ENCODE assay signal across 8 cellular contexts in the genomic region with DNA sequence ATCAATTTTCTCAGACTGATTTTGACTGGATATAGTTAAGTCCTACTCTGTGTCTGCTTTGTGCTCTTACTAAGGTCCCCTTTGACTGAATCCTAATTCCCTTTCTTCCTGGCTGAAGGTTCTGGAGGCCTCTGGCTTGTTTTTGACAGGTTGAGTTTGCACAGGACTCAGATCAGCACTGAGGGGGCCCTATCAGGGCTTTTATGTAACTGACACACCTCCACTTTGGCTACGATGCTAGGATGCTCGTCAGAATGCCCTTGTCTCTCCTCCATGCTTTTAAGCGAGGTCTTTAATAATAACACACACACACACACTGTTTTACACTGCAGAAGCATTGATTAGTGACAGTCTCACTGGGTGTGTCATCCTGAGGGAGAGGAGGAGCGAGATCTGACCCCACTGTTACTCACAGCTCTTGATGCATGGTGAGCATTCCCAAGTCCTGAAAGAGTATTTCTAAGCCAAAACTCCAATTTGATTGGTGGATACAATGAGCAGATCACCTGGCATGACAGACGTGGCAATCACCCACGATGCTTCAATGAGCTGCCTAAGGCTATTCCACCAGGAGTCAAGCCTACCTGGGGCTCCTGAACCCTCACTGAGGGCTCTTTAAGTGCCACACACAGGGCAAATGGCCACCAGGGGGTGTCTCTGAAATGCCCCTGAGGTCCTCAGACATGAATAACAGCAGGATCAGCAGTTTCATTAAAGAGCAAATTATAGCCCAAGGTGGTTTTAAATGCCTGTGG.
DNase-seq lines count a peak whose midpoint lies in the region; ATAC-seq lines count a peak whose summit lies in the region.

No MANE protein-coding gene starts in this region.

- H2AK5ac ChIP-seq in mesendoderm (ENCODE audit: low read length): no peak overlapping the region

- H3K4ac ChIP-seq in mesendoderm (ENCODE audit: low read depth, low read length): no peak overlapping the region

- peaks cover 3% of the 10 kb centered on the region in 2 donors for H3K9me3 Mint-ChIP-seq in activated T-cell treated with anti-CD3 and anti-CD28 coated beads, Interleukin-2, amount 50 U/mL, for 72 hours

- H2BK5ac ChIP-seq in mesendoderm (ENCODE audit: low read length): no peak overlapping the region

- H4K8ac ChIP-seq in mesendoderm (ENCODE audit: low read depth, low read length): no peak overlapping the region

- H3K27me3 ChIP-seq in mesendoderm (ENCODE audit: insufficient read depth, low read length, poor library complexity): no peaks in the 10 kb centered on the region

- H2BK15ac ChIP-seq in mesendoderm (replicated peaks; ENCODE audit: low read depth): no peak overlapping the region

- H3K79me2 ChIP-seq in mesendoderm (ENCODE audit: control insufficient read depth, insufficient read depth, low read length): no peaks in the 10 kb centered on the region

- no peak overlapping the region for H3K23ac ChIP-seq in mesendoderm (ENCODE audit: low read length)

- no peak overlapping the region for H3K18ac ChIP-seq in mesendoderm (ENCODE audit: low read length)

- H3K4me3 ChIP-seq in mesendoderm (ENCODE audit: low read length): no peak overlapping the region

- H3K4me2 ChIP-seq in mesendoderm (ENCODE audit: low read length): no peak overlapping the region

- no peaks in the 10 kb centered on the region for H3K79me1 ChIP-seq in mesendoderm (ENCODE audit: low read length)

- no peak overlapping the region for H2BK120ac ChIP-seq in mesendoderm (ENCODE audit: low read depth, low read length)

- no peak overlapping the region for H3K56ac ChIP-seq in mesendoderm (ENCODE audit: low read length)

- H3K27ac ChIP-seq in mesendoderm (ENCODE audit: low read depth, low read length): no peak overlapping the region

- H4K5ac ChIP-seq in mesendoderm (ENCODE audit: low read length): no peak overlapping the region

- H3K9ac ChIP-seq in mesendoderm (ENCODE audit: low read length): no peak overlapping the region

- H3K4me1 Mint-ChIP-seq in activated T-cell treated with anti-CD3 and anti-CD28 coated beads, Interleukin-2, amount 50 U/mL, for 72 hours (ENCODE audit: low read depth): peaks cover 23% of the 10 kb centered on the region

- no peaks in the 10 kb centered on the region for H3K36me3 ChIP-seq in mesendoderm (ENCODE audit: control insufficient read depth, insufficient read depth, low read length)

- no peak overlapping the region for H3K4me3 Mint-ChIP-seq in activated T-cell treated with anti-CD3 and anti-CD28 coated beads, Interleukin-2, amount 50 U/mL, for 72 hours

- no peak overlapping the region for H3K27ac Mint-ChIP-seq in activated T-cell treated with anti-CD3 and anti-CD28 coated beads, Interleukin-2, amount 50 U/mL, for 72 hours

- H3K36me3 Mint-ChIP-seq in activated T-cell treated with anti-CD3 and anti-CD28 coated beads, Interleukin-2, amount 50 U/mL, for 72 hours (ENCODE audit: insufficient read depth in 2 of 2): peaks cover 2 to 3% of the 10 kb centered on the region in 2 donors

- H3K27me3 Mint-ChIP-seq in activated T-cell treated with anti-CD3 and anti-CD28 coated beads, Interleukin-2, amount 50 U/mL, for 72 hours (ENCODE audit: low read depth): peaks cover 11% of the 10 kb centered on the region

- ATAC-seq in activated T-cell treated with anti-CD3 and anti-CD28 coated beads, Interleukin-2, amount 50 U/mL, for 72 hours (replicated peaks in 1 of 2): peak; percentile 41 to 56
- ATAC-seq in GM19463 (IDR thresholded peaks at IDR 0.05; ENCODE audit: unreplicated experiment): no peak

- no peaks in the 10 kb centered on the region for H3K4me1 ChIP-seq in mesendoderm (ENCODE audit: control insufficient read depth, low read depth, low read length)

- whole genome bisulfite sequencing in mesendoderm (ENCODE audit: extremely low coverage, insufficient coverage, low lambda C conversion rate): no CpG with 5 or more reads among the region's 6 CpGs

- DNase-seq in ELR (ENCODE audit: low read depth): peak; percentile 40
- peak; percentile 15 to 37 for DNase-seq in Kasumi-1 (lab: John Stamatoyannopoulos, UW)
- DNase-seq in activated T-cell treated with anti-CD3 and anti-CD28 coated beads, Interleukin-2, amount 50 U/mL, for 72 hours: peak; percentile 23 to 32
- peak; percentile 72 for DNase-seq in mesendoderm
- no peak for DNase-seq in NCI-H510A (lab: John Stamatoyannopoulos, UW)
- DNase-seq in NCI-H2171 (lab: John Stamatoyannopoulos, UW): no peak
- no peak for DNase-seq in SHP77 treated with DMSO at 0.1 percent for 48 hours (lab: John Stamatoyannopoulos, UW)

Comparison
In these comparisons a context has a peak if more than half of its experiments do, and no peak if none do; other contexts are left out.
1. DNase-seq: peak in ELR (single experiment), Kasumi-1 (2 of 2), activated T-cell treated with anti-CD3 and anti-CD28 coated beads, Interleukin-2, amount 50 U/mL, for 72 hours (2 of 2) and mesendoderm (single experiment); none in NCI-H510A (single experiment), NCI-H2171 (single experiment) and SHP77 treated with DMSO at 0.1 percent for 48 hours (single experiment).